1 cellular context compared by ENCODE assay signal in the genomic region with DNA sequence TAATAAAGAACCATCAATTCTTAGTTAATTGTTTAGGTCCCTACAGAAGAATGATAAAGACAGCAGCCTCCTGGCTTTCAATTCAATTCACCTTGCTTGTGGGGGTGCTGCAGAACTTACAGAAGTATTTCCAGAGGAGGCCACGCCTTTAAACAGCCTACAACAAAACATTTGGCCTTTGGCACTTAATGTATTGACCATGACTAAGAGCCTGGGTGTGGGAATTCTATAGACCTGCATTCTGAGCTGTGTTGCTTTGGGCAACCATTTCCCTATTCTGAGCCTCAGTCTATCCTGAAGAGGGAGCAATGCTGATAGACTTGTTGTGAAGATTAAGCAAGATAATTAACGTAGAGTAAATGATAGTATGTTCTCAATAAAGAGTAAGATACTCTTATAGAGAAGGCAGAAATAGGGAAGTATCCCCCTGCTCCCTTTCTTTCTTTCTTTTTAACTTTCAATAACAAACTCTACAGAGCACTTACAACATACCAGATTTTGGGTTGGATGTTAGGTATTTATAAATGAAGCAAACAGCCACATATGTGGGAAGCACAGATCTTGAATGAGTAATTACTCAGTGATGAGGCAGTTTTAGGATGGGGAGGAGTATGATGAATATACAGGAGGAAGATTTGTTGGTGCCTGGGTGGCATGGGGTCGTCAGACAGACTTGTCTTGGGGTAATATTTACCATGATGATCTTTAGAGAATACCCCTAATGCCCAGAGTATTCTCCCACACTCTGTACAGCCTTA.
TF ChIP-seq lines count a peak whose summit lies in the region.

No MANE protein-coding gene starts in this region.

TF ChIP-seq in WTC11, 78 proteins besides CTCF, POLR2A, EP300 and RAD21 (continued from another document):
- TF ChIP-seq AR (CRISPR knock-in tag; IDR thresholded peaks at IDR 0.05) (no peak), PRRX2 (CRISPR knock-in tag; IDR thresholded peaks at IDR 0.05) (no peak), ZNF121 (CRISPR knock-in tag; IDR thresholded peaks at IDR 0.05) (no peak), CBFB (CRISPR knock-in tag; IDR thresholded peaks at IDR 0.05; ENCODE audit: low read depth) (no peak), NR1H2 (CRISPR knock-in tag; IDR thresholded peaks at IDR 0.05) (no peak), SMAD3 (CRISPR knock-in tag; IDR thresholded peaks at IDR 0.05; ENCODE audit: borderline replicate concordance) (no peak), CREM (CRISPR knock-in tag; IDR thresholded peaks at IDR 0.05) (no peak), NR3C1 (CRISPR knock-in tag; conservative IDR thresholded peaks at IDR 0.05; ENCODE audit: low read depth) (no peak), ETV6 (CRISPR knock-in tag; IDR thresholded peaks at IDR 0.05) (no peak), NR2C2 (CRISPR knock-in tag; IDR thresholded peaks at IDR 0.05) (no peak)
